Comparison of ENCODE assay signal across 8 cellular contexts in genomic region chr3:59052803-59053411, GRCh38. TPM values are rescaled to one million over a fixed set of nuclear protein-coding genes. Genes with fewer than 3 reads are reported as not detected.
DNase-seq lines count a peak whose midpoint lies in the region; ATAC-seq, FAIRE-seq and TF ChIP-seq lines count a peak whose summit lies in the region.

No MANE protein-coding gene starts in this region.

- ATAC-seq in HG03025 (IDR thresholded peaks at IDR 0.05; ENCODE audit: low FRiP score, unreplicated experiment) (no peak), GM18858 (IDR thresholded peaks at IDR 0.05; ENCODE audit: unreplicated experiment) (no peak)

- DNase-seq in Caki2 (ENCODE audit: low read depth) (peak; percentile 25), H54 (ENCODE audit: insufficient read length, low spot score) (no peak), T1000 (lab: John Stamatoyannopoulos, UW) (peak; percentile 13), retina (no peak), putamen (ENCODE audit: low spot score) (no peak)

- FAIRE-seq in H54 (lab: Jason Lieb, UNC) (peak; percentile 78), islet of Langerhans (lab: Jason Lieb, UNC) (peak; percentile 33)

- in situ Hi-C loops in Caki2 (cut with HindIII; ENCODE audit: low pct_unique_long_range_greater_than_20kb, low sequenced_read_pairs) = no loop called here

- TF ChIP-seq POLR2A in H54 (IDR thresholded peaks at IDR 0.05; ENCODE audit: low read depth, low read length) = no peak

RNA-seq across cellular contexts. Expression of gene CFAP20DC, which starts 3.1 kb away (rescaled TPM):
- 8.3 and 17.8 TPM in 2 replicates for total RNA-seq in Caki2 (2014; rRNA removed; shearing (Covaris generic); ENCODE audit: low replicate concordance)

Comparison
In these comparisons a context has a peak if more than half of its experiments do, and no peak if none do; other contexts are left out.
1. DNase-seq: peak in Caki2 (single experiment) and T1000 (single experiment); none in H54 (single experiment), retina (single experiment) and putamen (single experiment).